In the genomic region with DNA sequence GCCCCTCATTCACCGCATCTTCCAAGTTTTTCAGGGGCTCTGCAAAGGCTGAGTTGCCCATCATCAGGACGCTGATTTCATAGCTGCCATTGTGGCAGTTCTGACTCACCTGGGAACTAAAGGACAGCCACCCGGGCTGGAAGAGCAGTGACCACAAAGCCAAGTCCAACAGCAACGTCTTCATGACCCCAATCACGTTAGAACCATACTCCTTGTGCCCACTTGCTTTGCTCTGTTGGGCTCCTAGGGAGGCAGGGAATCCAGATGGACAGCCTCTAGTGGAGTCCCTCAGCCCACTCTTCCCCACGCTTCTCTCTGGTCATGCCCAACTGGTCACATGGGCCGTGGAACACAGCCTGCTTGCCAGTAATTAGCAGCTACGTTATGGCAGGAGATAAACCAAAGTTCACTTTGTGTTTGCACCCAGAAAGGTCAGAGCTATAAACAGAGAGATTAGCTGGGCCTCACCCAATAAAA, we compare ENCODE assay signal across 24 cellular contexts. TPM values are rescaled to one million over a fixed set of nuclear protein-coding genes. Genes with fewer than 3 reads are reported as not detected.
A peak's percentile ranks its signal among the peaks of the same experiment; 100 is the strongest.
DNase-seq lines count a peak whose midpoint lies in the region; ATAC-seq and TF ChIP-seq lines count a peak whose summit lies in the region.
"Had no signal": no experiment of that assay in that cellular context is flagged by ENCODE, and none has a peak within 500 bp of the region (broad histone marks: within the 10 kb centered on the region; RNA-seq: fewer than 3 reads in every experiment).

Gene GUCY2C, minus strand, starts transcription at position 335 of the 477 bp plus-strand sequence. Its CDS starts 151 bp downstream, at position 184.

- BruUV-seq in Caco-2 (replicated peaks; lab: Mats Ljungman, UMichigan), result no TSS peak

- H2BK12ac ChIP-seq in trophoblast cell (ENCODE audit: low read length), result no peak within 1 kb of the TSS

- no peaks in the 10 kb centered on the region for H4K20me1 ChIP-seq in hepatocyte (ENCODE audit: insufficient read depth, poor library complexity, severe bottlenecking)

- 75% methylated on average over 8 of the region's 8 CpGs for WGBS in hepatocyte (ENCODE audit: low lambda C conversion rate, missing lambda C conversion rate)
- WGBS in trophoblast cell (ENCODE audit: extremely low coverage, insufficient coverage, insufficient read length), result no CpG with 5 or more reads among the region's 8 CpGs

- no peak within 1 kb of the TSS for H4K8ac ChIP-seq in trophoblast cell (ENCODE audit: low read depth, low read length)

- peak within 1 kb of the TSS; percentile 36 for H3K4me3 Mint-ChIP-seq in Caco-2 (ENCODE audit: unreplicated experiment)
- H3K4me3 Mint-ChIP-seq: CD4-positive, CD25-positive, alpha-beta regulatory T cell had no signal

- DNase-seq in Caco-2 (peak; percentile 41 to 72), LoVo (ENCODE audit: low spot score) (peak; percentile 33), hepatocyte (ENCODE audit: low spot score) (peak; percentile 67), trophoblast cell (no peak), NCI-H345 (lab: John Stamatoyannopoulos, UW) (no peak)
- no peak for DNase-seq in stimulated activated CD4-positive, alpha-beta T cell treated with anti-CD3 and anti-CD28 coated beads, Interleukin-15, amount 100 ng/mL, for 24 hours
- no peak for DNase-seq in stimulated activated naive CD4-positive, alpha-beta T cell (lab: John Stamatoyannopoulos, UW)
- DNase-seq: BE2C; CD4-positive, CD25-positive, alpha-beta regulatory T cell; COR-L47; GF-D8; GOT3; NCI-H1417; NCI-H187; NCI-H2107; NCI-H2227 treated with DMSO at 0.1 percent for 48 hours; NCI-H524; PC-3; SJCRH30 had no signal

- H3K36me3 Mint-ChIP-seq in Caco-2 (ENCODE audit: insufficient read depth, unreplicated experiment), result no peaks in the 10 kb centered on the region
- H3K36me3 Mint-ChIP-seq: CD4-positive, CD25-positive, alpha-beta regulatory T cell had no signal

- H3K4me2 ChIP-seq in hepatocyte, result peak within 1 kb of the TSS; percentile 62
- H3K4me2 ChIP-seq in trophoblast cell (ENCODE audit: low read length), result no peak within 1 kb of the TSS
- H3K4me2 ChIP-seq: KMS-11 had no signal

- H3K23ac ChIP-seq in trophoblast cell (ENCODE audit: low read length), result no peak within 1 kb of the TSS

- no peaks in the 10 kb centered on the region; the same call in 1 of the 2 replicates for H3K27me3 ChIP-seq in Caco-2 (replicated peaks; ENCODE audit: control insufficient read depth, insufficient read depth, low read length)
- H3K27me3 ChIP-seq in hepatocyte, result no peaks in the 10 kb centered on the region
- no peaks in the 10 kb centered on the region for H3K27me3 ChIP-seq in trophoblast cell (ENCODE audit: insufficient read depth, low read length)
- H3K27me3 ChIP-seq: BE2C, SJCRH30 had no signal

- H2BK5ac ChIP-seq in trophoblast cell (ENCODE audit: low read depth, low read length, poor library complexity), result no peak within 1 kb of the TSS

- H3K79me1 ChIP-seq in trophoblast cell (ENCODE audit: low read length), result no peaks in the 10 kb centered on the region

- H3K79me2 ChIP-seq in hepatocyte (peaks cover 36% of the 10 kb centered on the region), trophoblast cell (ENCODE audit: control insufficient read depth, insufficient read depth, low read length, poor library complexity) (no peaks in the 10 kb centered on the region)

- peak within 1 kb of the TSS; percentile 44 for H3K9ac ChIP-seq in trophoblast cell (ENCODE audit: low read length)
- H3K9ac ChIP-seq: KMS-11 had no signal

- H2BK120ac ChIP-seq in trophoblast cell (ENCODE audit: insufficient read depth, low read length, poor library complexity), result no peak within 1 kb of the TSS

- no peaks in the 10 kb centered on the region for H3K9me2 ChIP-seq in hepatocyte (replicated peaks; ENCODE audit: insufficient read depth)

- no peaks in the 10 kb centered on the region for H3K9me3 ChIP-seq in Caco-2
- H3K9me3 ChIP-seq in hepatocyte (ENCODE audit: low read depth), result no peaks in the 10 kb centered on the region
- H3K9me3 ChIP-seq in trophoblast cell (ENCODE audit: insufficient read depth, low read depth, low read length), result no peaks in the 10 kb centered on the region
- H3K9me3 ChIP-seq: BE2C, SJCRH30 had no signal

- peak within 1 kb of the TSS; percentile 92 for H3K27ac ChIP-seq in hepatocyte
- no peak within 1 kb of the TSS for H3K27ac ChIP-seq in trophoblast cell (ENCODE audit: low read depth, low read length)
- H3K27ac ChIP-seq: KMS-11, SJCRH30 had no signal

- H3K4me3 ChIP-seq in Caco-2 (ENCODE audit: low read depth, low read length), result peak within 1 kb of the TSS; percentile 21
- H3K4me3 ChIP-seq in hepatocyte, result no peak within 1 kb of the TSS
- no peak within 1 kb of the TSS for H3K4me3 ChIP-seq in trophoblast cell (ENCODE audit: low read depth, low read length)
- H3K4me3 ChIP-seq: SJCRH30 had no signal

- peak within 1 kb of the TSS; percentile 51 for H3K27ac Mint-ChIP-seq in Caco-2 (ENCODE audit: unreplicated experiment)
- H3K27ac Mint-ChIP-seq: CD4-positive, CD25-positive, alpha-beta regulatory T cell had no signal

- H3K18ac ChIP-seq in trophoblast cell (ENCODE audit: low read length), result no peak within 1 kb of the TSS

- H3K4ac ChIP-seq in trophoblast cell (ENCODE audit: low read depth, low read length), result no peak within 1 kb of the TSS

- no peak for ATAC-seq in GM19455 (IDR thresholded peaks at IDR 0.05; ENCODE audit: unreplicated experiment)
- ATAC-seq: PC-3 had no signal

- no peaks in the 10 kb centered on the region for H3K27me3 Mint-ChIP-seq in Caco-2 (ENCODE audit: insufficient read depth, unreplicated experiment)

- no peak within 1 kb of the TSS for H3K14ac ChIP-seq in trophoblast cell (ENCODE audit: low read length)

- no peak within 1 kb of the TSS for H2AFZ ChIP-seq in hepatocyte
- no peak within 1 kb of the TSS for H2AFZ ChIP-seq in trophoblast cell (ENCODE audit: insufficient read depth, low read length, poor library complexity)

- no peak within 1 kb of the TSS for H4K12ac ChIP-seq in trophoblast cell (ENCODE audit: low read depth, low read length)

- CTCF ChIA-PET in Caco-2 (lab: Charles Lee), result interaction anchor here (0.5 kb wide), 1 partner anchor 163 kb away, joined by 4 read pairs; no protein-coding TSS in a partner anchor

- H3K9me3 Mint-ChIP-seq in Caco-2 (ENCODE audit: unreplicated experiment), result no peaks in the 10 kb centered on the region
- H3K9me3 Mint-ChIP-seq: CD4-positive, CD25-positive, alpha-beta regulatory T cell had no signal

- no peak within 1 kb of the TSS for H2AK5ac ChIP-seq in trophoblast cell (ENCODE audit: low read length)

- no peaks in the 10 kb centered on the region for H3K36me3 ChIP-seq in Caco-2 (ENCODE audit: control insufficient read depth, insufficient read depth, low read length)
- no peaks in the 10 kb centered on the region for H3K36me3 ChIP-seq in hepatocyte (replicated peaks; ENCODE audit: insufficient read depth, low read depth)
- no peaks in the 10 kb centered on the region for H3K36me3 ChIP-seq in trophoblast cell (ENCODE audit: control insufficient read depth in 1 of 2, insufficient read depth in 2 of 2, low read length in 2 of 2)
- H3K36me3 ChIP-seq: BE2C, SJCRH30 had no signal

- no peak within 1 kb of the TSS for H4K91ac ChIP-seq in trophoblast cell (ENCODE audit: low read depth, low read length)

- H3K4me1 Mint-ChIP-seq in Caco-2 (ENCODE audit: low read depth, unreplicated experiment), result no peaks in the 10 kb centered on the region
- H3K4me1 Mint-ChIP-seq: CD4-positive, CD25-positive, alpha-beta regulatory T cell had no signal

- POLR2A ChIA-PET in Caco-2 (lab: Charles Lee), result interaction anchor here (0.6 kb wide), 1 partner anchor 74 kb away, joined by 3 read pairs; a partner anchor contains a TSS

- intact Hi-C loops in Caco-2 (cut with micrococcal nuclease; ENCODE audit: unreplicated experiment), result no loop called here

- TF ChIP-seq CTCF in Caco-2 (IDR thresholded peaks at IDR 0.05; ENCODE audit: insufficient read depth in 1 of 2, low read depth in 1 of 2, low read length in 1 of 2, severe bottlenecking in 1 of 2, unreplicated experiment in 1 of 2) (no peak), hepatocyte (IDR thresholded peaks at IDR 0.05; ENCODE audit: poor library complexity) (no peak)

- no peaks in the 10 kb centered on the region for H3K4me1 ChIP-seq in Caco-2
- no peaks in the 10 kb centered on the region for H3K4me1 ChIP-seq in hepatocyte (ENCODE audit: insufficient read depth)
- H3K4me1 ChIP-seq in trophoblast cell (ENCODE audit: control insufficient read depth in 1 of 2, insufficient read depth in 2 of 2, low read length in 2 of 2), result no peaks in the 10 kb centered on the region
- H3K4me1 ChIP-seq: BE2C had no signal

RNA-seq across cellular contexts. Expression of gene GUCY2C, which starts in this region (rescaled TPM):
- 2.4 and 4.4 TPM in 2 replicates for total RNA-seq in Caco-2 (2022)
- 47.6 and 48.1 TPM in 2 replicates for total RNA-seq in hepatocyte
- 12.9 and 26.5 TPM in 2 replicates for polyA plus RNA-seq in hepatocyte
- polyA plus RNA-seq in trophoblast cell (2013), result 0.03 TPM in 2 replicates
- total RNA-seq: A172; CD4-positive, CD25-positive, alpha-beta regulatory T cell; Daoy; M059J; PC-3; SJCRH30 had no signal
- polyA plus RNA-seq: CD4-positive, CD25-positive, alpha-beta regulatory T cell had no signal

Comparison
In these comparisons a context has a peak if more than half of its experiments do, and no peak if none do; other contexts are left out.
1. DNase-seq: peak in Caco-2 (2 of 2), LoVo (single experiment) and hepatocyte (single experiment); none in trophoblast cell (0 of 2), stimulated activated CD4-positive, alpha-beta T cell treated with anti-CD3 and anti-CD28 coated beads, Interleukin-15, amount 100 ng/mL, for 24 hours (single experiment), NCI-H345 (single experiment) and stimulated activated naive CD4-positive, alpha-beta T cell (0 of 6).